Comparison of ENCODE assay signal across 16 cellular contexts in the genomic region with DNA sequence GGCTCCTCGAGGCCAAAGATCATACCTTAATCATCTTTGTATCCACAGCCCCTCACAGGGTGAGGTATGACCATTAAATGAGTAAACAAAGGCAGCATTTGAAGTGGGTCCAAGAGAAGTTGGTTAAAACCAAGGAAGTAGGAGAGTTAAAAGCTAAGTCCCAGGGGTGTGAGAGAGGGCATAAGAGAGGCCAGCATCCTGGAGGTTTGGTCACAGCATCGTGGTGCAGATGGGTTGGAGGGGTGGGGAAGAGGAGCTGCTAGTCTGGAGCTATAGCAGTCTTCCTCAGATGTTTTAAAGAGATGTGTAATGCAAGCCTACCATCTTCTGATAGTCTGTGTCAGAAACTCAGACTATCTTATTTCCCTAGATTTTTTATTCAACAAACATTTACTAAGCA.
DNase-seq lines count a peak whose midpoint lies in the region; ATAC-seq and TF ChIP-seq lines count a peak whose summit lies in the region.
"Had no signal": no experiment of that assay in that cellular context is flagged by ENCODE, and none has a peak within 500 bp of the region (broad histone marks: within the 10 kb centered on the region; RNA-seq: fewer than 3 reads in every experiment).

No MANE protein-coding gene starts in this region.

- no peak for TF ChIP-seq CTCF in MCF 10A (IDR thresholded peaks at IDR 0.05; ENCODE audit: unreplicated experiment)
- no peak for TF ChIP-seq CTCF in breast epithelium (IDR thresholded peaks at IDR 0.05)
- no peak for TF ChIP-seq CTCF in right atrium auricular region (IDR thresholded peaks at IDR 0.05)
- TF ChIP-seq CTCF in chondrocyte (IDR thresholded peaks at IDR 0.05), result no peak
- TF ChIP-seq CTCF in smooth muscle cell (IDR thresholded peaks at IDR 0.05; ENCODE audit: borderline replicate concordance, insufficient read depth, poor library complexity, severe bottlenecking), result no peak

- no peak overlapping the region for H3K4me3 Mint-ChIP-seq in MCF 10A (ENCODE audit: unreplicated experiment)
- H3K4me3 Mint-ChIP-seq in chondrocyte (ENCODE audit: unreplicated experiment), result no peak overlapping the region
- H3K4me3 Mint-ChIP-seq: CD4-positive, CD25-positive, alpha-beta regulatory T cell had no signal

- no peak overlapping the region for H3K4me2 ChIP-seq in smooth muscle cell
- H3K4me2 ChIP-seq: BLaER1 had no signal

- no peak overlapping the region for H2AFZ ChIP-seq in smooth muscle cell (ENCODE audit: low read depth)
- H2AFZ ChIP-seq: GM23248 had no signal

- DNase-seq in MCF 10A (ENCODE audit: unreplicated experiment) (no peak), breast epithelium (ENCODE audit: low spot score in 2 of 2) (no peak), right atrium auricular region (ENCODE audit: low spot score) (no peak), Right ventricle myocardium inferior (ENCODE audit: missing footprints) (no peak), chondrocyte (ENCODE audit: low spot score) (no peak), smooth muscle cell (lab: John Stamatoyannopoulos, UW; ENCODE audit: unreplicated experiment) (no peak), NCI-H2171 (lab: John Stamatoyannopoulos, UW) (no peak), SIG-M5 treated with dmso at 0.1 percent for 504 hours (lab: John Stamatoyannopoulos, UW; ENCODE audit: unreplicated experiment) (no peak)
- DNase-seq: Calu3; CD4-positive, CD25-positive, alpha-beta regulatory T cell; DMS 273 treated with DMSO at 0.1 percent for 48 hours; GM23248 had no signal

- H3K79me2 ChIP-seq in smooth muscle cell (ENCODE audit: low read depth), result peaks cover 93% of the 10 kb centered on the region

- no TSS peak for BruUV-seq in MCF 10A (replicated peaks; lab: Mats Ljungman, UMichigan)

- H3K9ac ChIP-seq in smooth muscle cell (ENCODE audit: low read depth), result no peak overlapping the region
- H3K9ac ChIP-seq: BLaER1, GM23248 had no signal

- H3K4me1 ChIP-seq in breast epithelium, result no peaks in the 10 kb centered on the region
- H3K4me1 ChIP-seq in right atrium auricular region, result peaks cover 0 to 62% of the 10 kb centered on the region in 2 donors
- H3K4me1 ChIP-seq in smooth muscle cell (ENCODE audit: low read depth), result no peaks in the 10 kb centered on the region
- H3K4me1 ChIP-seq: BLaER1 had no signal

- H4K20me1 ChIP-seq in smooth muscle cell (ENCODE audit: low read depth), result peaks cover 93% of the 10 kb centered on the region
- H4K20me1 ChIP-seq: BLaER1 had no signal

- H3K27me3 Mint-ChIP-seq in MCF 10A (ENCODE audit: insufficient read depth, unreplicated experiment) (no peaks in the 10 kb centered on the region), chondrocyte (ENCODE audit: low read depth) (no peaks in the 10 kb centered on the region)
- H3K27me3 Mint-ChIP-seq: CD4-positive, CD25-positive, alpha-beta regulatory T cell had no signal

- H3F3A ChIP-seq in smooth muscle cell (ENCODE audit: low read depth), result peaks cover 21% of the 10 kb centered on the region

- H3K9me3 Mint-ChIP-seq in MCF 10A (ENCODE audit: unreplicated experiment), result no peaks in the 10 kb centered on the region
- no peaks in the 10 kb centered on the region for H3K9me3 Mint-ChIP-seq in chondrocyte (ENCODE audit: low read depth)
- H3K9me3 Mint-ChIP-seq: CD4-positive, CD25-positive, alpha-beta regulatory T cell had no signal

- no peaks in the 10 kb centered on the region for H3K36me3 ChIP-seq in breast epithelium
- H3K36me3 ChIP-seq in right atrium auricular region, result peaks cover 9% of the 10 kb centered on the region
- H3K36me3 ChIP-seq in smooth muscle cell (ENCODE audit: low read depth), result peaks cover 10% of the 10 kb centered on the region

- POLR2A ChIA-PET in MCF 10A (lab: Yijun Ruan, JAX), result interaction anchor here (1.3 kb wide), 1 partner anchor 159 kb away, joined by 3 read pairs; no protein-coding TSS in a partner anchor

- no peak for TF ChIP-seq POLR2A in breast epithelium (IDR thresholded peaks at IDR 0.05)

- no peak for ATAC-seq in Right ventricle myocardium inferior
- ATAC-seq: HCT116 had no signal

- H3K4me1 Mint-ChIP-seq in MCF 10A (ENCODE audit: insufficient read depth, unreplicated experiment) (no peaks in the 10 kb centered on the region), chondrocyte (ENCODE audit: low read depth) (peaks cover 50% of the 10 kb centered on the region)

- intact Hi-C loops in MCF 10A (cut with micrococcal nuclease) (no loop called here), breast epithelium (cut with DNase I; ENCODE audit: low total_unique reads) (no loop called here), Right ventricle myocardium inferior (cut with DNase I) (loop anchor here (5.0 kb wide), 2 partner anchors 36 to 251 kb away; no protein-coding TSS in a partner anchor)

- no peak overlapping the region for H3K27ac ChIP-seq in breast epithelium
- peak overlapping the region; percentile 55 to 82 for H3K27ac ChIP-seq in right atrium auricular region
- H3K27ac ChIP-seq in smooth muscle cell (ENCODE audit: low read depth), result peak overlapping the region; percentile 88
- H3K27ac ChIP-seq: 22Rv1, BLaER1, GM23248, HL-60 had no signal

- H3K9me3 ChIP-seq in breast epithelium (no peaks in the 10 kb centered on the region), right atrium auricular region (no peaks in the 10 kb centered on the region), smooth muscle cell (replicated peaks; ENCODE audit: low read depth) (no peaks in the 10 kb centered on the region)

- H3K36me3 Mint-ChIP-seq in MCF 10A (ENCODE audit: insufficient read depth, unreplicated experiment) (peaks cover 57% of the 10 kb centered on the region), chondrocyte (ENCODE audit: low read depth) (peaks cover 35% of the 10 kb centered on the region)

- peak overlapping the region; percentile 80 for H3K27ac Mint-ChIP-seq in MCF 10A (ENCODE audit: low read depth, unreplicated experiment)
- H3K27ac Mint-ChIP-seq in chondrocyte (ENCODE audit: unreplicated experiment), result peak overlapping the region; percentile 22

- CTCF ChIA-PET in MCF 10A (lab: Yijun Ruan, JAX), result interaction anchor here (2.7 kb wide), 1 partner anchor 39 kb away, joined by 6 read pairs; no protein-coding TSS in a partner anchor

- H3K27me3 ChIP-seq in breast epithelium (no peaks in the 10 kb centered on the region), right atrium auricular region (no peaks in the 10 kb centered on the region), smooth muscle cell (ENCODE audit: low read depth) (no peaks in the 10 kb centered on the region)
- H3K27me3 ChIP-seq: BLaER1 had no signal

- 100% methylated on average over 2 of the region's 2 CpGs for WGBS in smooth muscle cell (ENCODE audit: low lambda C conversion rate)

- no peak overlapping the region for H3K4me3 ChIP-seq in breast epithelium
- no peak overlapping the region for H3K4me3 ChIP-seq in right atrium auricular region
- H3K4me3 ChIP-seq in smooth muscle cell, result no peak overlapping the region
- H3K4me3 ChIP-seq: BLaER1, GM23248 had no signal

Comparison
In these comparisons a context has a peak if more than half of its experiments do, and no peak if none do; other contexts are left out.
1. H3K27ac ChIP-seq: peak in right atrium auricular region (2 of 2) and smooth muscle cell (single experiment); none in breast epithelium (0 of 2).